ENCODE assay signal across 24 cellular contexts in genomic region chr3:80526153-80526552, GRCh38.
A peak's percentile ranks its signal among the peaks of the same experiment; 100 is the strongest.
DNase-seq lines count a peak whose midpoint lies in the region; ATAC-seq and TF ChIP-seq lines count a peak whose summit lies in the region.
"Had no signal": no experiment of that assay in that cellular context is flagged by ENCODE, and none has a peak within 500 bp of the region (broad histone marks: within the 10 kb centered on the region; RNA-seq: fewer than 3 reads in every experiment).

No MANE protein-coding gene starts in this region.

- H3K9me3 Mint-ChIP-seq in HFFc6, result peaks cover 34% of the 10 kb centered on the region

- no peak overlapping the region for H2BK15ac ChIP-seq in mesendoderm (replicated peaks; ENCODE audit: low read depth)

- no peak for DNase-seq in BE2C
- peak; percentile 42 for DNase-seq in Karpas-422
- DNase-seq in WERI-Rb-1, result no peak
- peak; percentile 30 for DNase-seq in mesendoderm
- no peak for DNase-seq in germinal center (ENCODE audit: low spot score)
- no peak for DNase-seq in HFFc6
- no peak for DNase-seq in stimulated activated CD4-positive, alpha-beta T cell treated with anti-CD3 and anti-CD28 coated beads, Interleukin-4, amount 100 ng/mL, for 4 hours
- DNase-seq: activated CD4-positive, alpha-beta T cell treated with anti-CD3 and anti-CD28 coated beads for 36 hours; activated gamma-delta T cell; amygdala; DMS153; left lung; mucosa of descending colon; NCI-H187; NCI-H510A; occipital lobe; sigmoid colon; stimulated activated CD4-positive, alpha-beta T cell treated with anti-CD3 and anti-CD28 coated beads, Interleukin-1b, Interleukin-23, amount 100 ng/mL, for 48 hours; T-helper 9 cell had no signal

- H3K9me3 ChIP-seq in BE2C, result no peaks in the 10 kb centered on the region
- no peaks in the 10 kb centered on the region for H3K9me3 ChIP-seq in Karpas-422 (ENCODE audit: low read length)
- no peaks in the 10 kb centered on the region for H3K9me3 ChIP-seq in WERI-Rb-1 (ENCODE audit: severe bottlenecking)
- H3K9me3 ChIP-seq: gastroesophageal sphincter, HAP-1, left lung, mucosa of descending colon, sigmoid colon, vagina had no signal

- no peak overlapping the region for H3K4me3 Mint-ChIP-seq in HFFc6
- H3K4me3 Mint-ChIP-seq: activated CD4-positive, alpha-beta T cell treated with anti-CD3 and anti-CD28 coated beads for 36 hours; B cell had no signal

- H3K4ac ChIP-seq in mesendoderm (ENCODE audit: low read depth, low read length), result no peak overlapping the region

- no peak for ATAC-seq in HG03432 (IDR thresholded peaks at IDR 0.05; ENCODE audit: unreplicated experiment)
- ATAC-seq: activated CD4-positive, alpha-beta T cell treated with anti-CD3 and anti-CD28 coated beads for 36 hours; gastroesophageal sphincter; left lung; mucosa of descending colon had no signal

- no peaks in the 10 kb centered on the region for H3K4me1 Mint-ChIP-seq in HFFc6 (ENCODE audit: low read depth)
- H3K4me1 Mint-ChIP-seq: activated CD4-positive, alpha-beta T cell treated with anti-CD3 and anti-CD28 coated beads for 36 hours; B cell had no signal

- H3K27ac Mint-ChIP-seq in HFFc6, result no peak overlapping the region
- H3K27ac Mint-ChIP-seq: activated CD4-positive, alpha-beta T cell treated with anti-CD3 and anti-CD28 coated beads for 36 hours; B cell had no signal

- H3K79me2 ChIP-seq in Karpas-422 (ENCODE audit: low read length) (no peaks in the 10 kb centered on the region), mesendoderm (ENCODE audit: control insufficient read depth, insufficient read depth, low read length) (no peaks in the 10 kb centered on the region)

- no peak overlapping the region for H2AFZ ChIP-seq in Karpas-422 (ENCODE audit: low read length)

- no peak overlapping the region for H2BK5ac ChIP-seq in mesendoderm (ENCODE audit: low read length)

- H3K27me3 Mint-ChIP-seq in HFFc6 (ENCODE audit: insufficient read depth), result no peaks in the 10 kb centered on the region
- H3K27me3 Mint-ChIP-seq: activated CD4-positive, alpha-beta T cell treated with anti-CD3 and anti-CD28 coated beads for 36 hours; B cell had no signal

- no peaks in the 10 kb centered on the region for H4K20me1 ChIP-seq in Karpas-422 (ENCODE audit: insufficient read depth, low read depth, low read length)

- no peak overlapping the region for H3K4me2 ChIP-seq in Karpas-422 (ENCODE audit: low read depth, low read length, poor library complexity, severe bottlenecking)
- H3K4me2 ChIP-seq in mesendoderm (ENCODE audit: low read length), result no peak overlapping the region

- no CpG with 5 or more reads among the region's 4 CpGs for WGBS in mesendoderm (ENCODE audit: extremely low coverage, insufficient coverage, low lambda C conversion rate)

- H2BK120ac ChIP-seq in mesendoderm (ENCODE audit: low read depth, low read length), result no peak overlapping the region

- no peak overlapping the region for H3K18ac ChIP-seq in mesendoderm (ENCODE audit: low read length)

- H3K4me3 ChIP-seq in BE2C (ENCODE audit: low read depth, low read length), result no peak overlapping the region
- H3K4me3 ChIP-seq in Karpas-422 (ENCODE audit: low read length), result no peak overlapping the region
- H3K4me3 ChIP-seq in WERI-Rb-1 (ENCODE audit: low read depth, low read length), result no peak overlapping the region
- H3K4me3 ChIP-seq in mesendoderm (ENCODE audit: low read length), result no peak overlapping the region
- H3K4me3 ChIP-seq: gastroesophageal sphincter, HAP-1, left lung, mucosa of descending colon, sigmoid colon, vagina had no signal

- TF ChIP-seq CTCF in BE2C (IDR thresholded peaks at IDR 0.05; ENCODE audit: low read depth, low read length), result peak; percentile 54
- peak; percentile 11; the same call in 1 of the 2 replicates for TF ChIP-seq CTCF in WERI-Rb-1 (IDR thresholded peaks at IDR 0.05; ENCODE audit: low read depth, low read length)
- no peak for TF ChIP-seq CTCF in HFFc6 (IDR thresholded peaks at IDR 0.05)

- no peak overlapping the region for H3K9ac ChIP-seq in Karpas-422 (ENCODE audit: low read length)
- H3K9ac ChIP-seq in mesendoderm (ENCODE audit: low read length), result no peak overlapping the region

- no peaks in the 10 kb centered on the region for H3K4me1 ChIP-seq in BE2C
- H3K4me1 ChIP-seq in Karpas-422 (ENCODE audit: low read length), result no peaks in the 10 kb centered on the region; the same call in 1 of the 2 replicates
- no peaks in the 10 kb centered on the region for H3K4me1 ChIP-seq in mesendoderm (ENCODE audit: control insufficient read depth, low read depth, low read length)
- H3K4me1 ChIP-seq: gastroesophageal sphincter, left lung, sigmoid colon, vagina had no signal

- H3K27me3 ChIP-seq in BE2C, result no peaks in the 10 kb centered on the region
- H3K27me3 ChIP-seq in Karpas-422 (ENCODE audit: low read length), result no peaks in the 10 kb centered on the region
- H3K27me3 ChIP-seq in WERI-Rb-1 (ENCODE audit: insufficient read depth, low read depth, severe bottlenecking), result no peaks in the 10 kb centered on the region
- H3K27me3 ChIP-seq in mesendoderm (ENCODE audit: insufficient read depth, low read length, poor library complexity), result no peaks in the 10 kb centered on the region
- H3K27me3 ChIP-seq: gastroesophageal sphincter, left lung, sigmoid colon, vagina had no signal

- H3K9me2 ChIP-seq in Karpas-422 (replicated peaks; ENCODE audit: insufficient read depth, low read length), result no peaks in the 10 kb centered on the region

- no peaks in the 10 kb centered on the region for H3K79me1 ChIP-seq in mesendoderm (ENCODE audit: low read length)

- H2AK5ac ChIP-seq in mesendoderm (ENCODE audit: low read length), result no peak overlapping the region

- no peak overlapping the region for H4K5ac ChIP-seq in mesendoderm (ENCODE audit: low read length)

- H3K56ac ChIP-seq in mesendoderm (ENCODE audit: low read length), result no peak overlapping the region

- H3K23ac ChIP-seq in mesendoderm (ENCODE audit: low read length), result no peak overlapping the region

- no peak overlapping the region for H4K8ac ChIP-seq in mesendoderm (ENCODE audit: low read depth, low read length)

- H3K36me3 ChIP-seq in BE2C, result no peaks in the 10 kb centered on the region
- no peaks in the 10 kb centered on the region for H3K36me3 ChIP-seq in Karpas-422 (ENCODE audit: insufficient read depth, low read length)
- no peaks in the 10 kb centered on the region for H3K36me3 ChIP-seq in WERI-Rb-1
- H3K36me3 ChIP-seq in mesendoderm (ENCODE audit: control insufficient read depth, insufficient read depth, low read length), result no peaks in the 10 kb centered on the region
- H3K36me3 ChIP-seq: gastroesophageal sphincter, HAP-1, left lung, sigmoid colon, vagina had no signal

- H3K27ac ChIP-seq in Karpas-422 (ENCODE audit: low read length) (no peak overlapping the region), WERI-Rb-1 (no peak overlapping the region), mesendoderm (ENCODE audit: low read depth, low read length) (no peak overlapping the region)
- H3K27ac ChIP-seq: gastroesophageal sphincter, left lung, sigmoid colon, vagina had no signal

- H3K36me3 Mint-ChIP-seq in HFFc6 (ENCODE audit: low read depth), result no peaks in the 10 kb centered on the region; the same call in 1 of the 2 replicates

Comparison
In these comparisons a context has a peak if more than half of its experiments do, and no peak if none do; other contexts are left out.
1. DNase-seq: peak in Karpas-422 (single experiment) and mesendoderm (single experiment); none in BE2C (single experiment), WERI-Rb-1 (single experiment), germinal center (single experiment), HFFc6 (single experiment) and stimulated activated CD4-positive, alpha-beta T cell treated with anti-CD3 and anti-CD28 coated beads, Interleukin-4, amount 100 ng/mL, for 4 hours (0 of 2).